ENCODE assay signal across 1 cellular context in the genomic region with DNA sequence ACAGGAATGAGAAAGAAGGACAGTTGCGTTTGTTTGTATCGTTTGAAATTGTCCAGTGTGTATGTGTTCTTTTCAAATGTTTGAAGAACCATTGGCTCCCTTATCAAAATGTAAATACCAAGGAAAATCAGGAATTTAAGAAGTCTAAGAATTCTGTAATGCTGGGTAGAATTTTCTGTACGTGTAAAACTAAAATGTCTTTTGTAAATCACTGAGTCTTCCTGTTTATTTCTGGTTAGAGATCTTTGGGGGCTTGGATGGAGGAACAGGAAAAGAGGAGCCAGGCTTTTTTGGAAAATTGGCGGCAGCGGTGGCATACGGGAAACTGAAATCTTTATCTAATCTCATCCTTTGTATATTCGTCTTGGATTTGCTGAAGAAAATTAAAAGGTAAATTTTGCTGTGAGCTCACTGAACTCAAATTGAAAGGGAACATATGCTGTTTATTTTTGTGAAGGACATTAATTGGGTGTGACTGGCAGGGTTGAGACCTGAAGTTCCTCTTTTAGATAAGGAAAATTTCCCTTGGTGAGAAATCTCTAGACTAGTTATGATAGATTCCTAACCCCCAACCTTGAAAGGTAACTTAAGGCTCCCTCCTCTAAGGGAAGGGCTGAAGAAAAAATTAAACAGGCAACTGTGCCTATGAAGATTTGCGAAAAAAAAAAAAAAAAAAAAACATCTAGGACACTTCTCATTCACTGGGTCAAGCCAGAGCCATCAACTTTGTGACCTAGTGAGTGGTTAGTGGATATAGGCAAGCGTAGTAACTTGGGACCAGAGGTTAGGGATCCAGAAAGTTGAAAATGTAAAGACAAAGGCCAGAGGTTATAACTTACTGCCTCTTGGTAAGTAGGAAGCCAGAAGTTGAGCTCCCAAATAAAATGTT.
TF ChIP-seq lines count a peak whose summit lies in the region.

No MANE protein-coding gene starts in this region.

TF ChIP-seq in liver, 16 proteins besides CTCF, POLR2A, EP300 and RAD21 (continued from another document):
- TF ChIP-seq, protein P1, sequence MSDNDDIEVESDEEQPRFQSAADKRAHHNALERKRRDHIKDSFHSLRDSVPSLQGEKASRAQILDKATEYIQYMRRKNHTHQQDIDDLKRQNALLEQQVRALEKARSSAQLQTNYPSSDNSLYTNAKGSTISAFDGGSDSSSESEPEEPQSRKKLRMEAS (IDR thresholded peaks at IDR 0.05), result no peak
- TF ChIP-seq, protein P2, sequence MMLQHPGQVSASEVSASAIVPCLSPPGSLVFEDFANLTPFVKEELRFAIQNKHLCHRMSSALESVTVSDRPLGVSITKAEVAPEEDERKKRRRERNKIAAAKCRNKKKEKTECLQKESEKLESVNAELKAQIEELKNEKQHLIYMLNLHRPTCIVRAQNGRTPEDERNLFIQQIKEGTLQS (IDR thresholded peaks at IDR 0.05), result peak; percentile 6
- TF ChIP-seq EGR1 (IDR thresholded peaks at IDR 0.05; ENCODE audit: low read depth in 2 of 2), result no peak
TF ChIP-seq in liver: peak in this region for 3.
